Comparison of ENCODE assay signal across 8 cellular contexts in genomic region chr22:36470162-36470993, GRCh38. TPM values are rescaled to one million over a fixed set of nuclear protein-coding genes. Genes with fewer than 3 reads are reported as not detected.
DNase-seq lines count a peak whose midpoint lies in the region; ATAC-seq and TF ChIP-seq lines count a peak whose summit lies in the region.

No MANE protein-coding gene starts in this region.

- H3K36me3 Mint-ChIP-seq in T-cell: peaks cover 22% of the 10 kb centered on the region

- peak overlapping the region in 11 of 12 donors; percentile 42 to 98 (median 94) for H3K27ac ChIP-seq in heart left ventricle
- H3K27ac ChIP-seq in psoas muscle: peak overlapping the region; percentile 97
- H3K27ac ChIP-seq in upper lobe of right lung: peak overlapping the region; percentile 33

- TF ChIP-seq CTCF in heart left ventricle (IDR thresholded peaks at IDR 0.05): peak; percentile 93 to 100 (median 97)
- TF ChIP-seq CTCF in psoas muscle (IDR thresholded peaks at IDR 0.05): peak; percentile 97
- peak; percentile 98 for TF ChIP-seq CTCF in upper lobe of right lung (IDR thresholded peaks at IDR 0.05)

- peak; percentile 85 for DNase-seq in GDM1 (lab: John Stamatoyannopoulos, UW)
- peak; percentile 73 for DNase-seq in MG63
- peak; percentile 62 to 85 (median 78) for DNase-seq in T-cell
- peak; percentile 95 for DNase-seq in adipocyte (ENCODE audit: low read depth)
- peak; percentile 85 to 89 (median 87) for DNase-seq in heart left ventricle
- peak; percentile 76 to 89 for DNase-seq in psoas muscle
- peak; percentile 85 for DNase-seq in upper lobe of right lung

- H3K9me3 ChIP-seq in MG63 (no peaks in the 10 kb centered on the region), adipocyte (ENCODE audit: control insufficient read depth, low read length) (no peaks in the 10 kb centered on the region), heart left ventricle (no peaks in the 10 kb centered on the region), psoas muscle (no peaks in the 10 kb centered on the region), upper lobe of right lung (no peaks in the 10 kb centered on the region)

- TF ChIP-seq POLR2A in heart left ventricle (IDR thresholded peaks at IDR 0.05): no peak

- intact Hi-C loops in heart left ventricle (cut with DNase I) (loop anchor here (1.0 to 5.0 kb wide), 4 partner anchors 148 to 170 kb away; no protein-coding TSS in a partner anchor), psoas muscle (cut with DNase I) (loop anchor here (1.0 to 2.0 kb wide), 2 partner anchors 169 to 170 kb away; no protein-coding TSS in a partner anchor), upper lobe of right lung (cut with DNase I) (no loop called here)

- H3K4me3 Mint-ChIP-seq in T-cell: no peak overlapping the region

- H3K27me3 ChIP-seq in MG63 (no peaks in the 10 kb centered on the region), adipocyte (replicated peaks; ENCODE audit: control insufficient read depth, insufficient read depth, low read length) (no peaks in the 10 kb centered on the region), heart left ventricle (no peaks in the 10 kb centered on the region), psoas muscle (ENCODE audit: insufficient read depth in 3 of 3, low read length in 2 of 3) (no peaks in the 10 kb centered on the region), upper lobe of right lung (no peaks in the 10 kb centered on the region)

- H3K27me3 Mint-ChIP-seq in T-cell: no peaks in the 10 kb centered on the region

- peaks cover 45% of the 10 kb centered on the region for H3K36me3 ChIP-seq in MG63
- peaks cover 41% of the 10 kb centered on the region for H3K36me3 ChIP-seq in adipocyte (ENCODE audit: control insufficient read depth, insufficient read depth, low read length, severe bottlenecking)
- H3K36me3 ChIP-seq in heart left ventricle: peaks cover 0 to 60% (median 46%) of the 10 kb centered on the region in 9 donors
- H3K36me3 ChIP-seq in psoas muscle (ENCODE audit: insufficient read depth in 1 of 2, low read depth in 1 of 2): peaks cover 6 to 48% of the 10 kb centered on the region in 2 donors
- peaks cover 39% of the 10 kb centered on the region for H3K36me3 ChIP-seq in upper lobe of right lung

- peak; percentile 90 to 97 (median 94) for ATAC-seq in T-cell (replicated peaks in 1 of 4)
- peak; percentile 49 to 74 (median 69) for ATAC-seq in heart left ventricle
- ATAC-seq in psoas muscle: peak; percentile 49 to 79 (median 60)
- peak; percentile 90 for ATAC-seq in upper lobe of right lung
- ATAC-seq in GM18520 (IDR thresholded peaks at IDR 0.05; ENCODE audit: unreplicated experiment): no peak

- peak overlapping the region; percentile 64 for H3K9ac ChIP-seq in adipocyte (ENCODE audit: low read length)

- H3K4me3 ChIP-seq in MG63 (no peak overlapping the region), adipocyte (ENCODE audit: low read length) (no peak overlapping the region), heart left ventricle (no peak overlapping the region), psoas muscle (no peak overlapping the region), upper lobe of right lung (no peak overlapping the region)

- H3K4me1 Mint-ChIP-seq in T-cell: peaks cover 21 to 22% (median 22%) of the 10 kb centered on the region in 3 donors

- H3K27ac Mint-ChIP-seq in T-cell: peak overlapping the region; percentile 64 to 75

- H3K4me1 ChIP-seq in adipocyte (ENCODE audit: control insufficient read depth, insufficient read depth, low read length) (peaks cover 43% of the 10 kb centered on the region), heart left ventricle (peaks cover 0 to 70% (median 60%) of the 10 kb centered on the region in 12 donors), psoas muscle (peaks cover 50% of the 10 kb centered on the region), upper lobe of right lung (peaks cover 34% of the 10 kb centered on the region)

- no peaks in the 10 kb centered on the region for H3K9me3 Mint-ChIP-seq in T-cell

- 38 to 46% (median 45%) methylated on average over 10 to 14 of the region's 14 CpGs for WGBS in heart left ventricle, 4 donors
- 41 to 50% (median 41%) methylated on average over 14 of the region's 14 CpGs for WGBS in psoas muscle, 3 donors

- CTCF ChIA-PET in T-cell (lab: Charles Lee): interaction anchor here (0.6 to 2.4 kb wide), 24 partner anchors 16 to 173 kb away, joined by 3 to 26 read pairs (median 4); no protein-coding TSS in a partner anchor

- POLR2A ChIA-PET in T-cell (lab: Charles Lee): interaction anchor here in 1 of 2 donors (0.6 kb wide), 1 partner anchor 63 kb away, joined by 3 read pairs; no protein-coding TSS in a partner anchor

RNA-seq across cellular contexts. Expression of gene TXN2, which starts 11.1 kb away (rescaled TPM):
- total RNA-seq in MG63 (2014; rRNA removed; shearing (Covaris generic); ENCODE audit: low replicate concordance): 64.6 and 123 TPM in 2 replicates
- total RNA-seq in T-cell (10 to 100 TPM; 36.9 to 47.6 (median 45.4) TPM), heart left ventricle (100 to 1,000 TPM in 6 of 9 donors, 10 to 100 TPM in 3; 87.9 to 128 (median 113) TPM), psoas muscle (100 to 1,000 TPM in 3 of 4 donors, 10 to 100 TPM in 1; 83.9 to 146 (median 112) TPM), upper lobe of right lung (54.2 TPM)
- polyA plus RNA-seq in heart left ventricle (100 to 1,000 TPM in 1 of 2 donors, 10 to 100 TPM in 1; 99.9 to 160 TPM), psoas muscle (100 to 1,000 TPM; 109 to 155 (median 115) TPM)

RNA-seq across cellular contexts. Expression of gene FOXRED2, which starts 36.5 kb away (rescaled TPM):
- 3.5 and 8.5 TPM in 2 replicates for total RNA-seq in MG63 (2014; rRNA removed; shearing (Covaris generic); ENCODE audit: low replicate concordance)
- total RNA-seq in T-cell (1 to 10 TPM; 1.7 to 5.0 (median 3.2) TPM), heart left ventricle (10 to 100 TPM in 3 of 9 donors, 1 to 10 TPM in 6; 5.6 to 12.1 (median 8.3) TPM), psoas muscle (10 to 100 TPM in 1 of 4 donors, 1 to 10 TPM in 3; 6.4 to 10.2 (median 7.9) TPM), upper lobe of right lung (15.3 TPM)
- polyA plus RNA-seq in heart left ventricle (1 to 10 TPM; 3.5 to 4.7 TPM), psoas muscle (1 to 10 TPM; 3.3 to 9.0 (median 5.0) TPM)

RNA-seq across cellular contexts. Expression of gene EIF3D, which starts 58.6 kb away (rescaled TPM):
- 575 and 712 TPM in 2 replicates for total RNA-seq in MG63 (2014; rRNA removed; shearing (Covaris generic); ENCODE audit: low replicate concordance)
- total RNA-seq in T-cell: 100 to 1,000 TPM; 218 to 273 (median 242) TPM
- 100 to 1,000 TPM in 3 of 9 donors, 10 to 100 TPM in 6; 73.6 to 206 (median 89.4) TPM for total RNA-seq in heart left ventricle
- 100 to 1,000 TPM in 1 of 2 donors, 10 to 100 TPM in 1; 75.7 to 192 TPM for polyA plus RNA-seq in heart left ventricle
- total RNA-seq in psoas muscle: 100 to 1,000 TPM; 102 to 125 (median 116) TPM
- 100 to 1,000 TPM; 115 to 338 (median 140) TPM for polyA plus RNA-seq in psoas muscle
- total RNA-seq in upper lobe of right lung: 132 TPM

Comparison
In these comparisons a context has a peak if more than half of its experiments do, and no peak if none do; other contexts are left out.
1. H3K27ac ChIP-seq: peak in every context shown above with its lines; median percentile 97 in psoas muscle; 94 in heart left ventricle; 33 in upper lobe of right lung.